8 cellular contexts compared by ENCODE assay signal in genomic region chr5:159878988-159879471, GRCh38. TPM values are rescaled to one million over a fixed set of nuclear protein-coding genes. Genes with fewer than 3 reads are reported as not detected.
A peak's percentile ranks its signal among the peaks of the same experiment; 100 is the strongest.
DNase-seq lines count a peak whose midpoint lies in the region; ATAC-seq lines count a peak whose summit lies in the region.

No MANE protein-coding gene starts in this region.

- H3K4me3 ChIP-seq in iPS-20b (ENCODE audit: low read length) = peak overlapping the region; percentile 12; the same call in 1 of the 2 replicates

- H3K27me3 ChIP-seq in iPS-20b (ENCODE audit: insufficient read depth, low read length) = no peaks in the 10 kb centered on the region

- no peaks in the 10 kb centered on the region for H3K9me3 Mint-ChIP-seq in effector memory CD8-positive, alpha-beta T cell

- no peak for ATAC-seq in effector memory CD8-positive, alpha-beta T cell (replicated peaks)
- ATAC-seq in GM18511 (IDR thresholded peaks at IDR 0.05; ENCODE audit: unreplicated experiment) = no peak

- peaks cover 41 to 82% of the 10 kb centered on the region in 2 donors for H3K27me3 Mint-ChIP-seq in effector memory CD8-positive, alpha-beta T cell

- no peak overlapping the region for H3K4me3 Mint-ChIP-seq in effector memory CD8-positive, alpha-beta T cell

- no peak overlapping the region for H3K9ac ChIP-seq in iPS-20b (ENCODE audit: low read depth, low read length)

- H3K4me1 Mint-ChIP-seq in effector memory CD8-positive, alpha-beta T cell (ENCODE audit: low read depth in 2 of 2) = no peaks in the 10 kb centered on the region

- H3K27ac Mint-ChIP-seq in effector memory CD8-positive, alpha-beta T cell = no peak overlapping the region

- H3K9me3 ChIP-seq in iPS-20b (ENCODE audit: insufficient read depth, low read depth, low read length) = no peaks in the 10 kb centered on the region

- H3K27ac ChIP-seq in iPS-20b (ENCODE audit: low read length) = no peak overlapping the region

- no peaks in the 10 kb centered on the region for H3K36me3 ChIP-seq in iPS-20b (ENCODE audit: insufficient read depth, low read depth, low read length)

- DNase-seq in HT-29 (ENCODE audit: low spot score) (peak; percentile 11), amniotic epithelial cell (ENCODE audit: low read depth) (peak; percentile 82), stromal cell of bone marrow (ENCODE audit: low read depth) (peak; percentile 70), NOMO-1 (lab: John Stamatoyannopoulos, UW; ENCODE audit: unreplicated experiment in 2 of 2) (no peak)
- no peak for DNase-seq in effector memory CD8-positive, alpha-beta T cell
- DNase-seq in activated naive CD4-positive, alpha-beta T cell (lab: John Stamatoyannopoulos, UW) = no peak

- no peaks in the 10 kb centered on the region for H3K36me3 Mint-ChIP-seq in effector memory CD8-positive, alpha-beta T cell (ENCODE audit: insufficient read depth)

- H3K4me1 ChIP-seq in iPS-20b (ENCODE audit: insufficient read depth, low read length) = peaks cover 7% of the 10 kb centered on the region; the same call in 1 of the 2 replicates

RNA-seq across cellular contexts. Expression of gene ADRA1B, which starts 37.3 kb away (rescaled TPM):
- total RNA-seq in HT-29 (2014; rRNA removed; shearing (Covaris generic)) = not detected in 2 replicates

Comparison
In these comparisons a context has a peak if more than half of its experiments do, and no peak if none do; other contexts are left out.
1. DNase-seq: peak in HT-29 (single experiment), amniotic epithelial cell (single experiment) and stromal cell of bone marrow (single experiment); none in effector memory CD8-positive, alpha-beta T cell (0 of 3), NOMO-1 (0 of 2) and activated naive CD4-positive, alpha-beta T cell (0 of 4).